8 cellular contexts compared by ENCODE assay signal in genomic region chr15:62389887-62390792, GRCh38. TPM values are rescaled to one million over a fixed set of nuclear protein-coding genes. Genes with fewer than 3 reads are reported as not detected.
DNase-seq lines count a peak whose midpoint lies in the region; ATAC-seq and TF ChIP-seq lines count a peak whose summit lies in the region.

Gene TLN2 (plus strand): TSS chr15:62390550.

- H4K20me1 ChIP-seq in smooth muscle cell (ENCODE audit: low read depth): no peaks in the 10 kb centered on the region

- peak; percentile 88 for ATAC-seq in HG02678 (IDR thresholded peaks at IDR 0.05; ENCODE audit: unreplicated experiment)

- H3K36me3 ChIP-seq in smooth muscle cell (ENCODE audit: low read depth): no peaks in the 10 kb centered on the region

- H3K9ac ChIP-seq in smooth muscle cell (ENCODE audit: low read depth): peak within 1 kb of the TSS; percentile 87

- H3K27ac ChIP-seq in smooth muscle cell (ENCODE audit: low read depth): peak within 1 kb of the TSS; percentile 31

- peaks cover 5% of the 10 kb centered on the region for H3K4me1 ChIP-seq in smooth muscle cell (ENCODE audit: low read depth)

- H3F3A ChIP-seq in smooth muscle cell (ENCODE audit: low read depth): peaks cover 7% of the 10 kb centered on the region

- H3K27me3 ChIP-seq in smooth muscle cell (ENCODE audit: low read depth): no peaks in the 10 kb centered on the region

- H3K4me3 ChIP-seq in WI38 (ENCODE audit: low read depth, low read length) (peak within 1 kb of the TSS; percentile 98), cardiac fibroblast (replicated peaks in 1 of 2; ENCODE audit: low read depth in 2 of 2, low read length in 2 of 2) (peak within 1 kb of the TSS; percentile 98), smooth muscle cell (peak within 1 kb of the TSS; percentile 92)

- peak within 1 kb of the TSS; percentile 96 for H2AFZ ChIP-seq in smooth muscle cell (ENCODE audit: low read depth)

- no peak for TF ChIP-seq CTCF in WI38 (IDR thresholded peaks at IDR 0.05; ENCODE audit: low read depth, low read length)
- TF ChIP-seq CTCF in cardiac fibroblast (IDR thresholded peaks at IDR 0.05; ENCODE audit: low read depth, low read length): no peak
- TF ChIP-seq CTCF in smooth muscle cell (IDR thresholded peaks at IDR 0.05; ENCODE audit: borderline replicate concordance, insufficient read depth, poor library complexity, severe bottlenecking): no peak

- peak within 1 kb of the TSS; percentile 92 for H3K4me2 ChIP-seq in smooth muscle cell

- peaks cover 37% of the 10 kb centered on the region for H3K79me2 ChIP-seq in smooth muscle cell (ENCODE audit: low read depth)

- no peaks in the 10 kb centered on the region for H3K9me3 ChIP-seq in smooth muscle cell (replicated peaks; ENCODE audit: low read depth)

- under 1% methylated on average over 72 of the region's 74 CpGs for WGBS in smooth muscle cell (ENCODE audit: low lambda C conversion rate)

- peak; percentile 65 to 81 for DNase-seq in NCI-H2081 (lab: John Stamatoyannopoulos, UW)
- no peak for DNase-seq in NCI-H2081 treated with DMSO at 0.1 percent for 48 hours (lab: John Stamatoyannopoulos, UW)
- peak; percentile 72 for DNase-seq in NCI-H1105 treated with DMSO at 0.1 percent for 48 hours (lab: John Stamatoyannopoulos, UW)
- peak; percentile 76 to 79 for DNase-seq in cardiac fibroblast (ENCODE audit: low read depth in 2 of 2)
- peak; percentile 81 for DNase-seq in iris pigment epithelial cell (ENCODE audit: low read depth)
- peak; percentile 32 for DNase-seq in smooth muscle cell (lab: John Stamatoyannopoulos, UW; ENCODE audit: unreplicated experiment)

RNA-seq across cellular contexts. Expression of gene TLN2, which starts in this region (rescaled TPM):
- total RNA-seq in smooth muscle cell: 13.0 and 15.8 TPM in 2 replicates
- polyA plus RNA-seq in smooth muscle cell: 8.1 and 10.4 TPM in 2 replicates
